In genomic region chr4:7677799-7678301, GRCh38 we compare ENCODE assay signal across 19 cellular contexts.
DNase-seq lines count a peak whose midpoint lies in the region; ATAC-seq and TF ChIP-seq lines count a peak whose summit lies in the region.
"Had no signal": no experiment of that assay in that cellular context is flagged by ENCODE, and none has a peak within 500 bp of the region (broad histone marks: within the 10 kb centered on the region; RNA-seq: fewer than 3 reads in every experiment).

No MANE protein-coding gene starts in this region.

- peak overlapping the region; percentile 54 for H3K4me2 ChIP-seq in BLaER1
- H3K4me2 ChIP-seq in neural progenitor cell = no peak overlapping the region

- intact Hi-C loops in MCF 10A (cut with micrococcal nuclease) = no loop called here

- DNase-seq in H7 (peak; percentile 61), MCF 10A (ENCODE audit: unreplicated experiment) (peak; percentile 57), neural progenitor cell (ENCODE audit: low spot score) (no peak), NCI-H2227 (lab: John Stamatoyannopoulos, UW; ENCODE audit: unreplicated experiment) (no peak), kidney glomerular epithelial cell (lab: John Stamatoyannopoulos, UW) (no peak)
- DNase-seq in activated CD8-positive, alpha-beta T cell treated with anti-CD3 and anti-CD28 coated beads, Interleukin-2, amount 10 ng/mL, durations not matched to agents 7 days and 5 days = no peak
- DNase-seq: DMS79 treated with DMSO at 0.1 percent for 48 hours, GOT3, HFFc6, Kasumi-1, MM.1S, NCI-H1092, NCI-H1436 treated with DMSO at 0.1 percent for 48 hours, NCI-H2081 treated with DMSO at 0.1 percent for 48 hours, NCI-H226, NCI-H524 treated with DMSO at 0.1 percent for 48 hours had no signal

- no peak overlapping the region for H3K4me3 ChIP-seq in BLaER1
- no peak overlapping the region for H3K4me3 ChIP-seq in H7 (ENCODE audit: insufficient read depth, low read depth, low read length)
- H3K4me3 ChIP-seq in neural progenitor cell = no peak overlapping the region

- no peaks in the 10 kb centered on the region for H3K36me3 Mint-ChIP-seq in MCF 10A (ENCODE audit: insufficient read depth, unreplicated experiment)
- H3K36me3 Mint-ChIP-seq in neural progenitor cell = peaks cover 3% of the 10 kb centered on the region
- H3K36me3 Mint-ChIP-seq in activated CD8-positive, alpha-beta T cell treated with anti-CD3 and anti-CD28 coated beads, Interleukin-2, amount 10 ng/mL, durations not matched to agents 7 days and 5 days (ENCODE audit: low read depth) = no peaks in the 10 kb centered on the region

- H3K27ac ChIP-seq in BLaER1 = no peak overlapping the region
- no peak overlapping the region for H3K27ac ChIP-seq in neural progenitor cell
- H3K27ac ChIP-seq: C4-2B had no signal

- no peak for ATAC-seq in HG03571 (IDR thresholded peaks at IDR 0.05; ENCODE audit: unreplicated experiment)
- ATAC-seq in activated CD8-positive, alpha-beta T cell treated with anti-CD3 and anti-CD28 coated beads, Interleukin-2, amount 10 ng/mL, durations not matched to agents 7 days and 5 days = no peak

- no peaks in the 10 kb centered on the region for H3K79me2 ChIP-seq in neural progenitor cell (ENCODE audit: low read depth)

- no peak overlapping the region for H2AFZ ChIP-seq in neural progenitor cell (replicated peaks)

- H4K20me1 ChIP-seq in BLaER1 = no peaks in the 10 kb centered on the region
- no peaks in the 10 kb centered on the region for H4K20me1 ChIP-seq in neural progenitor cell (ENCODE audit: low read depth)

- H3K9me3 Mint-ChIP-seq in MCF 10A (ENCODE audit: unreplicated experiment) (peaks cover 7% of the 10 kb centered on the region), neural progenitor cell (peaks cover 7% of the 10 kb centered on the region)
- H3K9me3 Mint-ChIP-seq in activated CD8-positive, alpha-beta T cell treated with anti-CD3 and anti-CD28 coated beads, Interleukin-2, amount 10 ng/mL, durations not matched to agents 7 days and 5 days (ENCODE audit: insufficient read depth) = no peaks in the 10 kb centered on the region

- H3K9me3 ChIP-seq in BLaER1 (no peaks in the 10 kb centered on the region), neural progenitor cell (ENCODE audit: low read depth) (no peaks in the 10 kb centered on the region)

- H3K4me1 Mint-ChIP-seq in MCF 10A (ENCODE audit: insufficient read depth, unreplicated experiment) = peaks cover 16% of the 10 kb centered on the region
- peaks cover 13% of the 10 kb centered on the region for H3K4me1 Mint-ChIP-seq in neural progenitor cell
- H3K4me1 Mint-ChIP-seq in activated CD8-positive, alpha-beta T cell treated with anti-CD3 and anti-CD28 coated beads, Interleukin-2, amount 10 ng/mL, durations not matched to agents 7 days and 5 days (ENCODE audit: low read depth) = no peaks in the 10 kb centered on the region

- no peak overlapping the region for H3K4me3 Mint-ChIP-seq in MCF 10A (ENCODE audit: unreplicated experiment)
- H3K4me3 Mint-ChIP-seq in neural progenitor cell = peak overlapping the region; percentile 48
- no peak overlapping the region for H3K4me3 Mint-ChIP-seq in activated CD8-positive, alpha-beta T cell treated with anti-CD3 and anti-CD28 coated beads, Interleukin-2, amount 10 ng/mL, durations not matched to agents 7 days and 5 days
- H3K4me3 Mint-ChIP-seq: HFFc6 had no signal

- no peaks in the 10 kb centered on the region for H3F3A ChIP-seq in neural progenitor cell (ENCODE audit: low read depth)

- H3K4me1 ChIP-seq in BLaER1 = peaks cover 53% of the 10 kb centered on the region
- no peaks in the 10 kb centered on the region for H3K4me1 ChIP-seq in neural progenitor cell

- H3K9ac ChIP-seq in BLaER1 = no peak overlapping the region
- no peak overlapping the region for H3K9ac ChIP-seq in neural progenitor cell

- no TSS peak for BruUV-seq in MCF 10A (replicated peaks; lab: Mats Ljungman, UMichigan)

- H3K27ac Mint-ChIP-seq in MCF 10A (ENCODE audit: low read depth, unreplicated experiment) (no peak overlapping the region), neural progenitor cell (peak overlapping the region; percentile 42)
- no peak overlapping the region for H3K27ac Mint-ChIP-seq in activated CD8-positive, alpha-beta T cell treated with anti-CD3 and anti-CD28 coated beads, Interleukin-2, amount 10 ng/mL, durations not matched to agents 7 days and 5 days
- H3K27ac Mint-ChIP-seq: HFFc6 had no signal

- H3K27me3 ChIP-seq in BLaER1 = no peaks in the 10 kb centered on the region
- H3K27me3 ChIP-seq in H7 (ENCODE audit: control insufficient read depth, insufficient read depth, low read length) = no peaks in the 10 kb centered on the region
- H3K27me3 ChIP-seq in neural progenitor cell = no peaks in the 10 kb centered on the region

- H3K27me3 Mint-ChIP-seq in MCF 10A (ENCODE audit: insufficient read depth, unreplicated experiment) = peaks cover 2% of the 10 kb centered on the region
- peaks cover 8% of the 10 kb centered on the region for H3K27me3 Mint-ChIP-seq in neural progenitor cell (ENCODE audit: insufficient read depth, low read depth)
- H3K27me3 Mint-ChIP-seq in activated CD8-positive, alpha-beta T cell treated with anti-CD3 and anti-CD28 coated beads, Interleukin-2, amount 10 ng/mL, durations not matched to agents 7 days and 5 days (ENCODE audit: low read depth) = no peaks in the 10 kb centered on the region

- CTCF ChIA-PET in MCF 10A (lab: Yijun Ruan, JAX) = interaction anchor here (0.7 kb wide), 1 partner anchor 22 kb away, joined by 4 read pairs; no protein-coding TSS in a partner anchor
- CTCF ChIA-PET in activated CD8-positive, alpha-beta T cell treated with anti-CD3 and anti-CD28 coated beads, Interleukin-2, amount 10 ng/mL, durations not matched to agents 7 days and 5 days (lab: Charles Lee) = no interaction called here

- H3K36me3 ChIP-seq in BLaER1 (peaks cover 8% of the 10 kb centered on the region; the same call in 1 of the 2 replicates), H7 (replicated peaks; ENCODE audit: control insufficient read depth, insufficient read depth, low read length) (no peaks in the 10 kb centered on the region), neural progenitor cell (no peaks in the 10 kb centered on the region)

- POLR2A ChIA-PET in MCF 10A (lab: Yijun Ruan, JAX) = no interaction called here
- POLR2A ChIA-PET in activated CD8-positive, alpha-beta T cell treated with anti-CD3 and anti-CD28 coated beads, Interleukin-2, amount 10 ng/mL, durations not matched to agents 7 days and 5 days (lab: Charles Lee) = no interaction called here

- TF ChIP-seq CTCF in MCF 10A (IDR thresholded peaks at IDR 0.05; ENCODE audit: unreplicated experiment) = no peak
- TF ChIP-seq CTCF in neural progenitor cell (IDR thresholded peaks at IDR 0.05) = no peak

Comparison
In these comparisons a context has a peak if more than half of its experiments do, and no peak if none do; other contexts are left out.
1. DNase-seq: peak in H7 (single experiment) and MCF 10A (single experiment); none in neural progenitor cell (single experiment), NCI-H2227 (single experiment), activated CD8-positive, alpha-beta T cell treated with anti-CD3 and anti-CD28 coated beads, Interleukin-2, amount 10 ng/mL, durations not matched to agents 7 days and 5 days (single experiment) and kidney glomerular epithelial cell (single experiment).